ENCODE assay signal across 24 cellular contexts in the genomic region with DNA sequence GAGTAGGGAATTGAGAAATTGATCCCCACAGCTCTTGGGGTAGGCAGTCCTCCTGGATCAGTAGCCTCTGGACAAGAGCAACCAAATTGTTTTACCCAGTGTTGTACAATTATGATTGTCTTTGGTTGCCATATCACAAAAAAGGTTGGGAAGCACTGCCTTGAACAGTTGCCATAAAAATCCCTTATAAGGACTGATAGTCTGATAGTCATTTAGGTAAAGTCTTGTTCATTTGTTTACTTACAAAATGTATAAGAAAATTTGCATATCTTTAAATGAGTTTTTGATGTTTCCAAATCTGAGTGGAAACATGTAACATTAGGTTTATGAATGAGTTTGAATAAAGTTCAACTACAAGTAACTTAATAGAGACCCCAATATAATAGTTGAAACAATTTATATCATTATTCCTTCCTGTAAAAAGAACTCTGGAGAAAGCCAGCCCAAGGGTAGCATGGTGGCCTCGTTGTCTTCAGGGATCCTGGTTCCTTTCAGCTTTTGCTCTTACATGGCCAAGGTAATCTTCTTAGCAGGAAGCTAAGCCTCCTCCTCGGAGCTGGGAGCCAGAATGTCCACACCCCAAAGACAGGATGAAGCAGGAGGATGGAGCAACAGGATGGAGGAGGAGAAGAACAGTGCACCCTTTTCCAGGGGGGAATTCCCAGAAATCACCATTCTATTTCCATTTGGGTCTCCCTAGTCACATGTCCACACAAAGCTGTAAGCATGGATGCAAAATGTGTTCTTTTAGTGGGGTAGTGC. TPM values are rescaled to one million over a fixed set of nuclear protein-coding genes. Genes with fewer than 3 reads are reported as not detected.
DNase-seq lines count a peak whose midpoint lies in the region; ATAC-seq and TF ChIP-seq lines count a peak whose summit lies in the region.
"Had no signal": no experiment of that assay in that cellular context is flagged by ENCODE, and none has a peak within 500 bp of the region (broad histone marks: within the 10 kb centered on the region; RNA-seq: fewer than 3 reads in every experiment).

No MANE protein-coding gene starts in this region.

- no peak overlapping the region for H3K27ac Mint-ChIP-seq in H9
- H3K27ac Mint-ChIP-seq in activated CD4-positive, alpha-beta memory T cell treated with anti-CD3 and anti-CD28 coated beads, Interleukin-2, amount 10 ng/mL, durations not matched to agents 7 days and 5 days, result no peak overlapping the region
- H3K27ac Mint-ChIP-seq: B cell, CD14-positive monocyte had no signal

- no peak overlapping the region for H2BK12ac ChIP-seq in H9 (ENCODE audit: insufficient read length, low read depth, low read length)

- H3K4me3 Mint-ChIP-seq in H9, result no peak overlapping the region
- no peak overlapping the region for H3K4me3 Mint-ChIP-seq in activated CD4-positive, alpha-beta memory T cell treated with anti-CD3 and anti-CD28 coated beads, Interleukin-2, amount 10 ng/mL, durations not matched to agents 7 days and 5 days
- H3K4me3 Mint-ChIP-seq: B cell, CD14-positive monocyte had no signal

- H3K4ac ChIP-seq in H9 (ENCODE audit: low read depth, low read length), result no peak overlapping the region

- no peaks in the 10 kb centered on the region for H4K20me1 ChIP-seq in H9 (ENCODE audit: control insufficient read depth, insufficient read depth, insufficient read length)

- DNase-seq in D341Med (ENCODE audit: low spot score) (peak; percentile 28), H9 (no peak), WERI-Rb-1 (peak; percentile 52), epithelial cell of prostate (ENCODE audit: low read depth, low spot score) (no peak), left cardiac atrium (no peak), NOMO-1 (lab: John Stamatoyannopoulos, UW; ENCODE audit: unreplicated experiment in 2 of 2) (no peak)
- DNase-seq in activated CD4-positive, alpha-beta memory T cell treated with anti-CD3 and anti-CD28 coated beads, Interleukin-2, amount 10 ng/mL, durations not matched to agents 7 days and 5 days, result no peak
- DNase-seq: EL, GOT3, IMR-90, MV-4-11, NCI-H1105 treated with DMSO at 0.1 percent for 48 hours, NCI-H1694, NCI-H2081, NCI-H2171, NCI-H524 treated with DMSO at 0.1 percent for 48 hours, PC-3, RPMI8226, SIG-M5, SK-N-SH had no signal

- WGBS in H9 (ENCODE audit: extremely low coverage, insufficient read length, low lambda C conversion rate), result no CpG with 5 or more reads among the region's 2 CpGs

- no peaks in the 10 kb centered on the region for H3K36me3 ChIP-seq in WERI-Rb-1

- no peak overlapping the region for H2BK15ac ChIP-seq in H9 (ENCODE audit: low read depth, low read length)

- no peaks in the 10 kb centered on the region for H3K79me2 ChIP-seq in H9 (ENCODE audit: insufficient read depth, low read length)

- peaks cover 10 to 13% of the 10 kb centered on the region in 2 experiments for H3K9me3 Mint-ChIP-seq in H9
- H3K9me3 Mint-ChIP-seq in activated CD4-positive, alpha-beta memory T cell treated with anti-CD3 and anti-CD28 coated beads, Interleukin-2, amount 10 ng/mL, durations not matched to agents 7 days and 5 days, result peaks cover 19% of the 10 kb centered on the region

- H4K8ac ChIP-seq in H9 (replicated peaks; ENCODE audit: insufficient read length, low read depth, low read length), result no peak overlapping the region

- H3K56ac ChIP-seq in H9 (ENCODE audit: insufficient read length, low read depth, low read length), result no peak overlapping the region

- no peaks in the 10 kb centered on the region for H3K27me3 Mint-ChIP-seq in H9 (ENCODE audit: low read depth)
- no peaks in the 10 kb centered on the region for H3K27me3 Mint-ChIP-seq in activated CD4-positive, alpha-beta memory T cell treated with anti-CD3 and anti-CD28 coated beads, Interleukin-2, amount 10 ng/mL, durations not matched to agents 7 days and 5 days
- H3K27me3 Mint-ChIP-seq: B cell had no signal

- H2BK20ac ChIP-seq in H9 (ENCODE audit: low read depth, low read length, poor library complexity, severe bottlenecking), result no peak overlapping the region

- no peak overlapping the region for H3K9ac ChIP-seq in H9 (ENCODE audit: extremely low read depth, insufficient read length, low read length)
- H3K9ac ChIP-seq: SK-N-SH had no signal

- H3K36me3 Mint-ChIP-seq in H9 (ENCODE audit: insufficient read depth in 1 of 3, low read depth in 3 of 3), result peaks cover 2 to 11% (median 9%) of the 10 kb centered on the region in 3 experiments; a peak in 6 of 7 replicates
- peaks cover 7% of the 10 kb centered on the region for H3K36me3 Mint-ChIP-seq in activated CD4-positive, alpha-beta memory T cell treated with anti-CD3 and anti-CD28 coated beads, Interleukin-2, amount 10 ng/mL, durations not matched to agents 7 days and 5 days (ENCODE audit: low read depth)
- H3K36me3 Mint-ChIP-seq: CD14-positive monocyte had no signal

- CTCF ChIA-PET in activated CD4-positive, alpha-beta memory T cell treated with anti-CD3 and anti-CD28 coated beads, Interleukin-2, amount 10 ng/mL, durations not matched to agents 7 days and 5 days (lab: Charles Lee), result interaction anchor here (1.0 kb wide), 1 partner anchor 19 kb away, joined by 4 read pairs; no protein-coding TSS in a partner anchor

- H3K23me2 ChIP-seq in H9 (ENCODE audit: insufficient read length, low read depth, low read length, poor library complexity, severe bottlenecking), result no peaks in the 10 kb centered on the region

- no peak overlapping the region for H4K5ac ChIP-seq in H9 (ENCODE audit: insufficient read length, low read depth, low read length)

- no peak overlapping the region for H3T11ph ChIP-seq in H9 (ENCODE audit: low read length)

- H3K4me3 ChIP-seq in WERI-Rb-1 (ENCODE audit: low read depth, low read length), result no peak overlapping the region

- H2AK5ac ChIP-seq in H9 (ENCODE audit: insufficient read length, low read length), result no peak overlapping the region

- no peak overlapping the region for H2AFZ ChIP-seq in H9 (ENCODE audit: low read length)

- H3K9me3 ChIP-seq in H9 (ENCODE audit: control insufficient read depth, low read depth, low read length) (no peaks in the 10 kb centered on the region), WERI-Rb-1 (ENCODE audit: severe bottlenecking) (peaks cover 10% of the 10 kb centered on the region)

- POLR2A ChIA-PET in activated CD4-positive, alpha-beta memory T cell treated with anti-CD3 and anti-CD28 coated beads, Interleukin-2, amount 10 ng/mL, durations not matched to agents 7 days and 5 days (lab: Charles Lee), result interaction anchor here (0.9 kb wide), 1 partner anchor 8 kb away, joined by 3 read pairs; no protein-coding TSS in a partner anchor

- no peaks in the 10 kb centered on the region for H3K79me1 ChIP-seq in H9 (ENCODE audit: insufficient read depth, low read depth, low read length, poor library complexity, severe bottlenecking)

- H3K27me3 ChIP-seq in H9 (ENCODE audit: insufficient read depth, low read length) (no peaks in the 10 kb centered on the region), WERI-Rb-1 (ENCODE audit: insufficient read depth, low read depth, severe bottlenecking) (no peaks in the 10 kb centered on the region)

- intact Hi-C loops in left cardiac atrium (cut with DNase I), result no loop called here

- peaks cover 0 to 2% of the 10 kb centered on the region in 2 experiments; a peak in 1 of 4 replicates for H3K4me1 Mint-ChIP-seq in H9
- H3K4me1 Mint-ChIP-seq in activated CD4-positive, alpha-beta memory T cell treated with anti-CD3 and anti-CD28 coated beads, Interleukin-2, amount 10 ng/mL, durations not matched to agents 7 days and 5 days, result no peaks in the 10 kb centered on the region
- H3K4me1 Mint-ChIP-seq: B cell, CD14-positive monocyte had no signal

- TF ChIP-seq CTCF in H9 (conservative IDR thresholded peaks at IDR 0.05), result no peak
- no peak for TF ChIP-seq CTCF in WERI-Rb-1 (IDR thresholded peaks at IDR 0.05; ENCODE audit: low read depth, low read length)

- no peaks in the 10 kb centered on the region; the same call in 1 of the 2 replicates for H3K4me1 ChIP-seq in H9 (ENCODE audit: insufficient read depth, low read length)

- H3K27ac ChIP-seq in H9 (ENCODE audit: insufficient read length, low read depth, low read length) (no peak overlapping the region), WERI-Rb-1 (no peak overlapping the region), epithelial cell of prostate (peak overlapping the region; percentile 84)

- H2BK120ac ChIP-seq in H9 (ENCODE audit: low read depth, low read length, poor library complexity, severe bottlenecking), result peak overlapping the region; percentile 48

- H2BK5ac ChIP-seq in H9 (ENCODE audit: insufficient read length, low read length), result no peak overlapping the region

- H3K4me2 ChIP-seq in H9 (ENCODE audit: insufficient read depth, insufficient read length, low read length), result no peak overlapping the region
- H3K4me2 ChIP-seq: SK-N-SH had no signal

- ATAC-seq in activated CD4-positive, CD25-positive, alpha-beta regulatory T cell treated with anti-CD3 and anti-CD28 coated beads, Interleukin-2, amount 50 U/mL, for 24 hours, result no peak
- no peak for ATAC-seq in left cardiac atrium
- ATAC-seq: HCT116, PC-3 had no signal

- no peak overlapping the region for H4K91ac ChIP-seq in H9 (ENCODE audit: insufficient read length, low read depth, low read length)

- no peak overlapping the region for H3K18ac ChIP-seq in H9 (ENCODE audit: insufficient read length, low read depth, low read length)

- H3K14ac ChIP-seq in H9 (ENCODE audit: insufficient read depth, low read length), result no peak overlapping the region

- no peak overlapping the region for H3K23ac ChIP-seq in H9 (ENCODE audit: insufficient read length, low read depth, low read length)

RNA-seq across cellular contexts. Expression of a gene that starts 35.7 kb away (rescaled TPM):
- total RNA-seq in H9 (2021) (5.3 and 6.6 TPM in 2 replicates), left cardiac atrium (1 to 10 TPM; 4.5 to 5.0 TPM)
- 10 to 100 TPM; 18.9 to 19.1 TPM for total RNA-seq in activated CD4-positive, alpha-beta memory T cell treated with anti-CD3 and anti-CD28 coated beads, Interleukin-2, amount 10 ng/mL, durations not matched to agents 7 days and 5 days

Comparison
In these comparisons a context has a peak if more than half of its experiments do, and no peak if none do; other contexts are left out.
1. DNase-seq: peak in D341Med (single experiment) and WERI-Rb-1 (single experiment); none in H9 (single experiment), epithelial cell of prostate (single experiment), activated CD4-positive, alpha-beta memory T cell treated with anti-CD3 and anti-CD28 coated beads, Interleukin-2, amount 10 ng/mL, durations not matched to agents 7 days and 5 days (single experiment), left cardiac atrium (single experiment) and NOMO-1 (0 of 2).